24 cellular contexts compared by ENCODE assay signal in the genomic region with DNA sequence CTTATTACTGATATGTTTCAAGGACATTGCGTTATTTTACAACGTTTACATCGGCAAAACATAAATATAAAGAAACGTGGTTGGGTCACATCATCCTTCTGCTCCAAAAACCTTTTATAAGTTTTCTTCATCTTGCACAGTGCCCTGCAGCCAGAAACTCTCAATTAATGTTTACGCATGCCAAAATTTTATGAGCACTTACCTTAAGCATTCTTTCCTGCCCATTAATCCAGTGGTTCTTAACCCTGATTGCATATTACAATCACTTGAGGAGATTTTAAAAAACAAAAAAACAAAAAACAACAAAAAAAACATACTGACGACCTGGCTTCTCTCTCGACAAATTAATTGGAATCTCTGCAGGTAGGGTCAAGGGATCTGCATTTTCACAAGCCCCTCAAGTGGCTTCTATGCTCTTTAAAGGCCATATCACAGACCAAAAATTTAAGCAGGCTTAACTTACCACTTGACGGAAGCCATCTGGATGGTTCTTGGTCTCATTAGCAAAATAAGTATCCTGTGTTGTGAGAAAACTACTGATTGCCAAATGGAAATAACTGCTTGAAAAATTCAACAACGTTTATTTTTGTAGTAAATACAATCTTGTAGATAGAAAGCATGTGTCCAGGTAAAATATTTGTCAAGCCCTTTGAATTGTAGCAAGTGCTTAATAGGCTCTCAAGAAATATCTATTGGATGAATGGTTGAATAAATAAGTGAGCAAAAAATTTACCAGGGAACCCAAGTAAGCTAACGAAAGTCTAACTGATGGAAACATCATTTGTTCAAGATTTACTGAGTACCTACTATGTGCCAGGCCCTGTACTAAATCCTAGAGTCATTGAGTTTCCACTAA. TPM values are rescaled to one million over a fixed set of nuclear protein-coding genes. Genes with fewer than 3 reads are reported as not detected.
"Had no signal": no experiment of that assay in that cellular context is flagged by ENCODE, and none has a peak within 500 bp of the region (broad histone marks: within the 10 kb centered on the region; RNA-seq: fewer than 3 reads in every experiment).

No MANE protein-coding gene starts in this region.

- H3K4me1 ChIP-seq: heart right ventricle, neural progenitor cell had no signal

- H3K27me3 ChIP-seq: brain microvascular endothelial cell, neural progenitor cell, right lobe of liver had no signal

- H3K36me3 ChIP-seq: brain microvascular endothelial cell, heart right ventricle, lower lobe of right lung, neural progenitor cell, right lobe of liver had no signal

- DNase-seq: activated CD4-positive, alpha-beta memory T cell treated with anti-CD3 and anti-CD28 coated beads, Interleukin-2, amount 10 ng/mL, durations not matched to agents 7 days and 5 days; activated CD4-positive, alpha-beta T cell treated with anti-CD3 and anti-CD28 coated beads, Interleukin-2, amount 10 ng/mL, durations not matched to agents 7 days and 5 days; activated CD4-positive, CD25-positive, alpha-beta regulatory T cell treated with anti-CD3 and anti-CD28 coated beads, Interleukin-2, amount 50 U/mL, for 72 hours; activated CD8-positive, alpha-beta memory T cell treated with anti-CD3 and anti-CD28 coated beads, Interleukin-2, amount 50 U/mL, for 48 hours; activated gamma-delta T cell treated with Interleukin-2 at 50 U/mL for 16 hours; activated naive CD4-positive, alpha-beta T cell treated with anti-CD3 and anti-CD28 coated beads, Interleukin-2, amount 50 U/mL, for 16 hours; activated T-cell treated with anti-CD3 and anti-CD28 coated beads, Interleukin-2, amount 50 U/mL, for 24 hours; amniotic stem cell; brain microvascular endothelial cell; caudate nucleus; cortex of kidney; effector memory CD8-positive, alpha-beta T cell; foreskin melanocyte; heart right ventricle; lower lobe of right lung; mesenchymal stem cell; naive thymus-derived CD8-positive, alpha-beta T cell; occipital lobe; right lobe of liver; stimulated activated CD4-positive, alpha-beta T cell treated with anti-CD3 and anti-CD28 coated beads, Interleukin-2, amount 100 ng/mL, for 48 hours; stimulated activated naive CD4-positive, alpha-beta T cell treated with Interleukin-2 at 50 U/mL for 16 hours; trophoblast cell had no signal

- H3K4me3 ChIP-seq: heart right ventricle, lower lobe of right lung, neural progenitor cell, right lobe of liver had no signal

- ATAC-seq: effector memory CD8-positive, alpha-beta T cell; heart right ventricle; left lobe of liver; naive thymus-derived CD8-positive, alpha-beta T cell; right lobe of liver had no signal

- H3K27ac ChIP-seq: brain microvascular endothelial cell, heart right ventricle, lower lobe of right lung, neural progenitor cell, right lobe of liver had no signal

- H3K9me3 ChIP-seq: heart right ventricle, lower lobe of right lung, right lobe of liver had no signal

RNA-seq across cellular contexts. Expression of a gene that starts 30.9 kb away (rescaled TPM):
- total RNA-seq: activated CD4-positive, alpha-beta memory T cell treated with anti-CD3 and anti-CD28 coated beads, Interleukin-2, amount 10 ng/mL, durations not matched to agents 7 days and 5 days; activated CD4-positive, alpha-beta T cell treated with anti-CD3 and anti-CD28 coated beads, Interleukin-2, amount 10 ng/mL, durations not matched to agents 7 days and 5 days; naive thymus-derived CD8-positive, alpha-beta T cell had no signal
